In genomic region chr10:87652261-87652660, GRCh38 we compare ENCODE assay signal across 15 cellular contexts. TPM values are rescaled to one million over a fixed set of nuclear protein-coding genes. Genes with fewer than 3 reads are reported as not detected.
DNase-seq lines count a peak whose midpoint lies in the region; ATAC-seq and TF ChIP-seq lines count a peak whose summit lies in the region.
"Had no signal": no experiment of that assay in that cellular context is flagged by ENCODE, and none has a peak within 500 bp of the region (broad histone marks: within the 10 kb centered on the region; RNA-seq: fewer than 3 reads in every experiment).

No MANE protein-coding gene starts in this region.

- TF ChIP-seq POLR2A in thyroid gland (IDR thresholded peaks at IDR 0.05), result no peak

- H3K4me1 Mint-ChIP-seq in WTC11, result peaks cover 46% of the 10 kb centered on the region
- H3K4me1 Mint-ChIP-seq: B cell, IgD-negative memory B cell had no signal

- H3K4me3 ChIP-seq in HUES48 (ENCODE audit: low read depth, low read length), result 0 out of 2 replicates have a peak overlapping the region, but pooled peaks have one; percentile 16
- peak overlapping the region; percentile 14 for H3K4me3 ChIP-seq in iPS-18a (ENCODE audit: low read length)
- no peak overlapping the region for H3K4me3 ChIP-seq in thyroid gland (replicated peaks in 1 of 3)
- H3K4me3 ChIP-seq: BLaER1 treated with 17β-estradiol and CSF1 and Interleukin-3, amounts not matched to agents 10 nM and 100 nM; GM23248 had no signal

- H3K36me3 Mint-ChIP-seq in WTC11, result no peaks in the 10 kb centered on the region
- H3K36me3 Mint-ChIP-seq: CD8-positive, alpha-beta memory T cell; IgD-negative memory B cell had no signal

- DNase-seq in WTC11 (ENCODE audit: low spot score) (no peak), thyroid gland (no peak), activated T-cell treated with anti-CD3 and anti-CD28 coated beads for 4 hours (no peak)
- DNase-seq: CD8-positive, alpha-beta memory T cell; COR-L47; GM23248; KBM-7 had no signal

- no peak overlapping the region; the same call in 1 of the 2 replicates for H3K27ac Mint-ChIP-seq in WTC11
- H3K27ac Mint-ChIP-seq: B cell, IgD-negative memory B cell had no signal

- H3K4me3 Mint-ChIP-seq in WTC11, result 0 out of 2 replicates have a peak overlapping the region, but pooled peaks have one; percentile 14
- H3K4me3 Mint-ChIP-seq: B cell; CD8-positive, alpha-beta memory T cell; IgD-negative memory B cell had no signal

- WGBS in thyroid gland, 2 donors, result 96 to 100% methylated on average over 1 of the region's 1 CpG

- ATAC-seq in WTC11 (peak; percentile 41), esophagus mucosa (no peak), HG03095 (IDR thresholded peaks at IDR 0.05; ENCODE audit: unreplicated experiment) (no peak)
- ATAC-seq: HepG2 had no signal

- TF ChIP-seq CTCF in WTC11 (IDR thresholded peaks at IDR 0.05) (no peak), thyroid gland (IDR thresholded peaks at IDR 0.05) (no peak)

- no peaks in the 10 kb centered on the region for H3K27me3 ChIP-seq in HUES48 (ENCODE audit: control insufficient read depth, insufficient read depth, low read length)
- H3K27me3 ChIP-seq in iPS-18a (ENCODE audit: control insufficient read depth, insufficient read depth, low read length), result no peaks in the 10 kb centered on the region
- no peaks in the 10 kb centered on the region for H3K27me3 ChIP-seq in thyroid gland

- POLR2A ChIA-PET in WTC11 (lab: Charles Lee), result no interaction called here

- intact Hi-C loops in thyroid gland (cut with DNase I), result loop anchor here (10.0 kb wide), 1 partner anchor 117 kb away; no protein-coding TSS in a partner anchor

- H3K9ac ChIP-seq in HUES48 (ENCODE audit: low read depth, low read length) (no peak overlapping the region), iPS-18a (ENCODE audit: low read length) (peak overlapping the region; percentile 16)
- H3K9ac ChIP-seq: BLaER1 treated with 17β-estradiol and CSF1 and Interleukin-3, amounts not matched to agents 10 nM and 100 nM; GM23248 had no signal

- H3K27me3 Mint-ChIP-seq in WTC11 (ENCODE audit: low read depth), result no peaks in the 10 kb centered on the region

- H3K9me3 Mint-ChIP-seq in WTC11, result peaks cover under 1% of the 10 kb centered on the region
- H3K9me3 Mint-ChIP-seq: CD8-positive, alpha-beta memory T cell; IgD-negative memory B cell had no signal

- peaks cover 34% of the 10 kb centered on the region for H3K4me1 ChIP-seq in HUES48 (ENCODE audit: control insufficient read depth, insufficient read depth, low read length)
- peaks cover 23% of the 10 kb centered on the region for H3K4me1 ChIP-seq in iPS-18a (ENCODE audit: control insufficient read depth, low read depth, low read length)
- H3K4me1 ChIP-seq in thyroid gland, result peaks cover 0 to 8% of the 10 kb centered on the region in 2 donors

- H3K9me3 ChIP-seq in HUES48 (ENCODE audit: control insufficient read depth, insufficient read depth, low read length) (no peaks in the 10 kb centered on the region), iPS-18a (ENCODE audit: control insufficient read depth, low read depth, low read length) (no peaks in the 10 kb centered on the region), thyroid gland (no peaks in the 10 kb centered on the region)
- H3K9me3 ChIP-seq: BLaER1 treated with 17β-estradiol and CSF1 and Interleukin-3, amounts not matched to agents 10 nM and 100 nM had no signal

- H3K27ac ChIP-seq in HUES48 (ENCODE audit: low read depth, low read length), result peak overlapping the region; percentile 85
- peak overlapping the region; percentile 82 for H3K27ac ChIP-seq in iPS-18a (ENCODE audit: low read length)
- H3K27ac ChIP-seq in thyroid gland, result peak overlapping the region; percentile 49 to 78 (median 69)
- H3K27ac ChIP-seq: BLaER1 treated with 17β-estradiol and CSF1 and Interleukin-3, amounts not matched to agents 10 nM and 100 nM; GM23248 had no signal

- no peaks in the 10 kb centered on the region for H3K36me3 ChIP-seq in HUES48 (ENCODE audit: control insufficient read depth, insufficient read depth, low read length)
- no peaks in the 10 kb centered on the region for H3K36me3 ChIP-seq in iPS-18a (ENCODE audit: control insufficient read depth, low read depth, low read length)
- no peaks in the 10 kb centered on the region for H3K36me3 ChIP-seq in thyroid gland
- H3K36me3 ChIP-seq: BLaER1 treated with 17β-estradiol and CSF1 and Interleukin-3, amounts not matched to agents 10 nM and 100 nM had no signal

- CTCF ChIA-PET in WTC11 (lab: Charles Lee), result interaction anchor here (1.0 to 1.4 kb wide), 3 partner anchors 8 to 27 kb away, joined by 4 to 7 read pairs (median 4); no protein-coding TSS in a partner anchor

TF ChIP-seq in WTC11, 78 proteins besides CTCF, POLR2A, EP300 and RAD21:
- no peak for TF ChIP-seq RORB (CRISPR knock-in tag; IDR thresholded peaks at IDR 0.05)
- TF ChIP-seq, protein P1, sequence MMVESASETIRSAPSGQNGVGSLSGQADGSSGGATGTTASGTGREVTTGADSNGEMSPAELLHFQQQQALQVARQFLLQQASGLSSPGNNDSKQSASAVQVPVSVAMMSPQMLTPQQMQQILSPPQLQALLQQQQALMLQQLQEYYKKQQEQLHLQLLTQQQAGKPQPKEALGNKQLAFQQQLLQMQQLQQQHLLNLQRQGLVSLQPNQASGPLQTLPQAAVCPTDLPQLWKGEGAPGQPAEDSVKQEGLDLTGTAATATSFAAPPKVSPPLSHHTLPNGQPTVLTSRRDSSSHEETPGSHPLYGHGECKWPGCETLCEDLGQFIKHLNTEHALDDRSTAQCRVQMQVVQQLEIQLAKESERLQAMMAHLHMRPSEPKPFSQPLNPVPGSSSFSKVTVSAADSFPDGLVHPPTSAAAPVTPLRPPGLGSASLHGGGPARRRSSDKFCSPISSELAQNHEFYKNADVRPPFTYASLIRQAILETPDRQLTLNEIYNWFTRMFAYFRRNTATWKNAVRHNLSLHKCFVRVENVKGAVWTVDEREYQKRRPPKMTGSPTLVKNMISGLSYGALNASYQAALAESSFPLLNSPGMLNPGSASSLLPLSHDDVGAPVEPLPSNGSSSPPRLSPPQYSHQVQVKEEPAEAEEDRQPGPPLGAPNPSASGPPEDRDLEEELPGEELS (CRISPR knock-in tag; IDR thresholded peaks at IDR 0.05), result no peak

RNA-seq across cellular contexts. Expression of gene PAPSS2, which starts 7.4 kb away (rescaled TPM):
- 22.1 to 30.4 TPM (median 29.7 TPM) in 3 replicates for total RNA-seq in WTC11 (2021)
- 10 to 100 TPM; 25.5 to 32.1 (median 28.8) TPM for total RNA-seq in thyroid gland
- total RNA-seq in esophagus mucosa, result 10.4 TPM
- total RNA-seq: B cell had no signal

Comparison
In these comparisons a context has a peak if more than half of its experiments do, and no peak if none do; other contexts are left out.
1. H3K4me3 ChIP-seq: peak in HUES48 (single experiment) and iPS-18a (single experiment); none in thyroid gland (0 of 3).
2. Peak in every context shown above with its lines, with median percentiles within 50 percentile points of each other: H3K27ac ChIP-seq.